Comparison of ENCODE assay signal across 17 cellular contexts in genomic region chr9:86804011-86804410, GRCh38.
"Had no signal": no experiment of that assay in that cellular context is flagged by ENCODE, and none has a peak within 500 bp of the region (broad histone marks: within the 10 kb centered on the region; RNA-seq: fewer than 3 reads in every experiment).

No MANE protein-coding gene starts in this region.

- H3K4me3 Mint-ChIP-seq: mesothelial cell of epicardium had no signal

- H3K36me3 Mint-ChIP-seq: mesothelial cell of epicardium had no signal

- H3K27ac Mint-ChIP-seq: mesothelial cell of epicardium had no signal

- DNase-seq: dermis blood vessel endothelial cell; dorsolateral prefrontal cortex; effector CD4-positive, alpha-beta T cell; effector memory CD4-positive, alpha-beta T cell; foreskin keratinocyte; gastrocnemius medialis; glutamatergic neuron; head of caudate nucleus; heart right ventricle; hippocampal formation; left cardiac atrium; left lung; left ventricle myocardium superior; lower lobe of right lung; mesenchymal stem cell; mucosa of descending colon had no signal
